Comparison of ENCODE assay signal across 2 cellular contexts in the genomic region with DNA sequence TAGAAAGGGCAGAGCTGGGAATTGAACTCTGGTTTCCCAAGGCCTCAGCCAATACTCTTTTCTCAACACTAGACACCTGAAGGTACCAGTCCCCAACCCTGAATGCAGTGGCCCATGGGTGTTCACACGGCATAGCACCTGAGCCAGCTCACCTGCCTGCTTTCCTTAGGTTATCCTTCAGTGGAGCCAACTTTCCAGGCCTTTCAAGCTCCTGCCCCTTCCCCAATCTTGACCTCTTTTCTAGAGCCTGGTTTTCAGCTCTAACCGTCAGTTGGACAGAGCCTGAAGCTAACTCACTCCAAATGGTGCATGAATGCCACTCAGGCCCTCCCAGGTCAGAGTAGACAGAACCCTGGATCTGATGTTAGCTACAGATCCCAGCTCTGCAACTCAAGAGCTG.
TF ChIP-seq lines count a peak whose summit lies in the region.

No MANE protein-coding gene starts in this region.

TF ChIP-seq in A549, 52 proteins besides CTCF, POLR2A, EP300 and RAD21 (continued from another document):
- TF ChIP-seq, protein P1, sequence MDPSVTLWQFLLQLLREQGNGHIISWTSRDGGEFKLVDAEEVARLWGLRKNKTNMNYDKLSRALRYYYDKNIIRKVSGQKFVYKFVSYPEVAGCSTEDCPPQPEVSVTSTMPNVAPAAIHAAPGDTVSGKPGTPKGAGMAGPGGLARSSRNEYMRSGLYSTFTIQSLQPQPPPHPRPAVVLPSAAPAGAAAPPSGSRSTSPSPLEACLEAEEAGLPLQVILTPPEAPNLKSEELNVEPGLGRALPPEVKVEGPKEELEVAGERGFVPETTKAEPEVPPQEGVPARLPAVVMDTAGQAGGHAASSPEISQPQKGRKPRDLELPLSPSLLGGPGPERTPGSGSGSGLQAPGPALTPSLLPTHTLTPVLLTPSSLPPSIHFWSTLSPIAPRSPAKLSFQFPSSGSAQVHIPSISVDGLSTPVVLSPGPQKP (IDR thresholded peaks at IDR 0.05; ENCODE audit: low read depth, low read length), result no peak
- TF ChIP-seq RARB (CRISPR knock-in tag; IDR thresholded peaks at IDR 0.05) (no peak), GATA3 (IDR thresholded peaks at IDR 0.05; ENCODE audit: borderline replicate concordance) (no peak)

TF ChIP-seq in IMR-90, 13 proteins besides CTCF, POLR2A, EP300 and RAD21 (continued from another document):
- TF ChIP-seq, protein P2, sequence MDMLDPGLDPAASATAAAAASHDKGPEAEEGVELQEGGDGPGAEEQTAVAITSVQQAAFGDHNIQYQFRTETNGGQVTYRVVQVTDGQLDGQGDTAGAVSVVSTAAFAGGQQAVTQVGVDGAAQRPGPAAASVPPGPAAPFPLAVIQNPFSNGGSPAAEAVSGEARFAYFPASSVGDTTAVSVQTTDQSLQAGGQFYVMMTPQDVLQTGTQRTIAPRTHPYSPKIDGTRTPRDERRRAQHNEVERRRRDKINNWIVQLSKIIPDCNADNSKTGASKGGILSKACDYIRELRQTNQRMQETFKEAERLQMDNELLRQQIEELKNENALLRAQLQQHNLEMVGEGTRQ (IDR thresholded peaks at IDR 0.05; ENCODE audit: low read depth, low read length), result no peak
- TF ChIP-seq MAZ (IDR thresholded peaks at IDR 0.05; ENCODE audit: borderline replicate concordance, low read depth, low read length) (no peak), SMC3 (IDR thresholded peaks at IDR 0.05; ENCODE audit: low read depth, low read length) (no peak), BHLHE40 (IDR thresholded peaks at IDR 0.05; ENCODE audit: low read depth, low read length) (no peak), NFE2L2 (IDR thresholded peaks at IDR 0.05; ENCODE audit: low read depth, low read length) (no peak), RCOR1 (IDR thresholded peaks at IDR 0.05; ENCODE audit: insufficient replicate concordance, low read length) (no peak), MXI1 (IDR thresholded peaks at IDR 0.05; ENCODE audit: borderline replicate concordance, low read depth, low read length) (no peak), MAFK (IDR thresholded peaks at IDR 0.05; ENCODE audit: low read depth, low read length) (no peak), CHD1 (IDR thresholded peaks at IDR 0.05; ENCODE audit: low read depth, low read length) (no peak)
- TF ChIP-seq, protein P1 (IDR thresholded peaks at IDR 0.05; ENCODE audit: borderline replicate concordance, low read depth, low read length), result no peak
